In genomic region chr11:72111300-72111699, GRCh38 we compare ENCODE assay signal across 8 cellular contexts. TPM values are rescaled to one million over a fixed set of nuclear protein-coding genes. Genes with fewer than 3 reads are reported as not detected.
DNase-seq lines count a peak whose midpoint lies in the region; ATAC-seq and TF ChIP-seq lines count a peak whose summit lies in the region.

No MANE protein-coding gene starts in this region.

- CTCF ChIA-PET in HEK293 (lab: Yijun Ruan, JAX) = interaction anchor here (0.8 to 1.8 kb wide), 2 partner anchors 147 to 320 kb away, joined by 3 to 6 read pairs; no protein-coding TSS in a partner anchor
- CTCF ChIA-PET in activated CD8-positive, alpha-beta T cell treated with anti-CD3 and anti-CD28 coated beads, Interleukin-2, amount 10 ng/mL, durations not matched to agents 7 days and 5 days (lab: Charles Lee) = interaction anchor here (1.2 to 3.7 kb wide), 6 partner anchors 9 to 323 kb away, joined by 3 to 25 read pairs (median 7); partner anchors contain the start of gene CLPB

- DNase-seq in activated CD8-positive, alpha-beta T cell treated with anti-CD3 and anti-CD28 coated beads, Interleukin-2, amount 10 ng/mL, durations not matched to agents 7 days and 5 days = no peak
- DNase-seq in stimulated activated effector memory CD8-positive, alpha-beta T cell treated with anti-CD3 and anti-CD28 coated beads, Interleukin-12 subunit alpha, Interleukin-12 subunit beta, amount 100 ng/mL, for 72 hours (ENCODE audit: low spot score in 2 of 2) = no peak
- no peak for DNase-seq in epidermal melanocyte (ENCODE audit: insufficient read length, low spot score)
- DNase-seq in C1 segment of cervical spinal cord (lab: John Stamatoyannopoulos, UW) = no peak
- DNase-seq in DMS79 treated with DMSO at 0.1 percent for 48 hours (lab: John Stamatoyannopoulos, UW) = no peak

- H3K9ac ChIP-seq in iPS-15b (ENCODE audit: low read depth, low read length) = peak overlapping the region; percentile 70

- no peaks in the 10 kb centered on the region for H3K4me1 ChIP-seq in HEK293 (ENCODE audit: control insufficient read depth, insufficient read depth, low read length)
- peaks cover 6% of the 10 kb centered on the region for H3K4me1 ChIP-seq in iPS-15b (ENCODE audit: control insufficient read depth, insufficient read depth, low read length)

- H3K9me3 Mint-ChIP-seq in activated CD8-positive, alpha-beta T cell treated with anti-CD3 and anti-CD28 coated beads, Interleukin-2, amount 10 ng/mL, durations not matched to agents 7 days and 5 days (ENCODE audit: insufficient read depth) = no peaks in the 10 kb centered on the region
- H3K9me3 Mint-ChIP-seq in stimulated activated effector memory CD8-positive, alpha-beta T cell treated with anti-CD3 and anti-CD28 coated beads, Interleukin-12 subunit alpha, Interleukin-12 subunit beta, amount 100 ng/mL, for 72 hours = no peaks in the 10 kb centered on the region

- POLR2A ChIA-PET in HEK293 (lab: Yijun Ruan, JAX) = no interaction called here
- POLR2A ChIA-PET in activated CD8-positive, alpha-beta T cell treated with anti-CD3 and anti-CD28 coated beads, Interleukin-2, amount 10 ng/mL, durations not matched to agents 7 days and 5 days (lab: Charles Lee) = interaction anchor here (0.9 to 3.6 kb wide), 5 partner anchors 10 to 183 kb away, joined by 3 to 45 read pairs (median 10); partner anchors contain the start of genes LAMTOR1, RNF121 and XNDC1N

- H3K36me3 ChIP-seq in HEK293 (ENCODE audit: control insufficient read depth in 2 of 2, insufficient read depth in 1 of 2, low read length in 2 of 2) (peaks cover 0 to 24% of the 10 kb centered on the region in 2 experiments; a peak in 1 of 3 replicates), iPS-15b (ENCODE audit: control insufficient read depth, insufficient read depth, low read length) (peaks cover 2% of the 10 kb centered on the region)

- H3K36me3 Mint-ChIP-seq in activated CD8-positive, alpha-beta T cell treated with anti-CD3 and anti-CD28 coated beads, Interleukin-2, amount 10 ng/mL, durations not matched to agents 7 days and 5 days (ENCODE audit: low read depth) = peaks cover 8% of the 10 kb centered on the region
- H3K36me3 Mint-ChIP-seq in stimulated activated effector memory CD8-positive, alpha-beta T cell treated with anti-CD3 and anti-CD28 coated beads, Interleukin-12 subunit alpha, Interleukin-12 subunit beta, amount 100 ng/mL, for 72 hours = peaks cover 14% of the 10 kb centered on the region

- H3K27ac Mint-ChIP-seq in activated CD8-positive, alpha-beta T cell treated with anti-CD3 and anti-CD28 coated beads, Interleukin-2, amount 10 ng/mL, durations not matched to agents 7 days and 5 days = peak overlapping the region; percentile 100
- H3K27ac Mint-ChIP-seq in stimulated activated effector memory CD8-positive, alpha-beta T cell treated with anti-CD3 and anti-CD28 coated beads, Interleukin-12 subunit alpha, Interleukin-12 subunit beta, amount 100 ng/mL, for 72 hours = peak overlapping the region; percentile 98

- H3K4me3 ChIP-seq in HEK293 (ENCODE audit: low read depth, low read length) (peak overlapping the region; percentile 73), iPS-15b (ENCODE audit: low read depth, low read length) (peak overlapping the region; percentile 81)

- no peaks in the 10 kb centered on the region for H3K27me3 ChIP-seq in iPS-15b (ENCODE audit: control insufficient read depth, insufficient read depth, low read length)

- ATAC-seq in activated CD8-positive, alpha-beta T cell treated with anti-CD3 and anti-CD28 coated beads, Interleukin-2, amount 10 ng/mL, durations not matched to agents 7 days and 5 days = no peak
- ATAC-seq in stimulated activated effector memory CD8-positive, alpha-beta T cell treated with anti-CD3 and anti-CD28 coated beads, Interleukin-12 subunit alpha, Interleukin-12 subunit beta, amount 100 ng/mL, for 72 hours = no peak
- ATAC-seq in GM21390 (IDR thresholded peaks at IDR 0.05; ENCODE audit: unreplicated experiment) = no peak

- no peaks in the 10 kb centered on the region for H3K27me3 Mint-ChIP-seq in activated CD8-positive, alpha-beta T cell treated with anti-CD3 and anti-CD28 coated beads, Interleukin-2, amount 10 ng/mL, durations not matched to agents 7 days and 5 days (ENCODE audit: low read depth)

- no peak overlapping the region; the same call in 1 of the 2 replicates for H3K27ac ChIP-seq in HEK293 (ENCODE audit: extremely low read depth, low read depth, low read length)

- H3K9me3 ChIP-seq in HEK293 (ENCODE audit: control insufficient read depth, insufficient read depth, low read depth, low read length) = no peaks in the 10 kb centered on the region
- H3K9me3 ChIP-seq in iPS-15b (ENCODE audit: control insufficient read depth, insufficient read depth, low read length) = no peaks in the 10 kb centered on the region

- H3K4me1 Mint-ChIP-seq in activated CD8-positive, alpha-beta T cell treated with anti-CD3 and anti-CD28 coated beads, Interleukin-2, amount 10 ng/mL, durations not matched to agents 7 days and 5 days (ENCODE audit: low read depth) = peaks cover 20% of the 10 kb centered on the region
- H3K4me1 Mint-ChIP-seq in stimulated activated effector memory CD8-positive, alpha-beta T cell treated with anti-CD3 and anti-CD28 coated beads, Interleukin-12 subunit alpha, Interleukin-12 subunit beta, amount 100 ng/mL, for 72 hours = peaks cover 20% of the 10 kb centered on the region

- H3K4me3 Mint-ChIP-seq in activated CD8-positive, alpha-beta T cell treated with anti-CD3 and anti-CD28 coated beads, Interleukin-2, amount 10 ng/mL, durations not matched to agents 7 days and 5 days = peak overlapping the region; percentile 95
- peak overlapping the region; percentile 85 for H3K4me3 Mint-ChIP-seq in stimulated activated effector memory CD8-positive, alpha-beta T cell treated with anti-CD3 and anti-CD28 coated beads, Interleukin-12 subunit alpha, Interleukin-12 subunit beta, amount 100 ng/mL, for 72 hours

- TF ChIP-seq CTCF in HEK293 (tag by site-specific recombination; IDR thresholded peaks at IDR 0.05) = no peak

TF ChIP-seq in HEK293, 187 proteins besides CTCF, POLR2A, EP300 and RAD21:
- TF ChIP-seq ZBTB8A (tag by site-specific recombination; IDR thresholded peaks at IDR 0.05) = no peak

RNA-seq across cellular contexts. Expression of gene ANAPC15, which starts 1.2 kb away (rescaled TPM):
- 10 to 100 TPM; 62.9 to 69.5 TPM for total RNA-seq in activated CD8-positive, alpha-beta T cell treated with anti-CD3 and anti-CD28 coated beads, Interleukin-2, amount 10 ng/mL, durations not matched to agents 7 days and 5 days

RNA-seq across cellular contexts. Expression of gene TOMT, which starts 5.6 kb away (rescaled TPM):
- total RNA-seq in activated CD8-positive, alpha-beta T cell treated with anti-CD3 and anti-CD28 coated beads, Interleukin-2, amount 10 ng/mL, durations not matched to agents 7 days and 5 days = not detected

RNA-seq across cellular contexts. Expression of gene LAMTOR1, which starts 8.2 kb away (rescaled TPM):
- total RNA-seq in activated CD8-positive, alpha-beta T cell treated with anti-CD3 and anti-CD28 coated beads, Interleukin-2, amount 10 ng/mL, durations not matched to agents 7 days and 5 days = 10 to 100 TPM; 72.7 to 77.0 TPM

RNA-seq across cellular contexts. Expression of gene FOLR3, which starts 24.2 kb away (rescaled TPM):
- not detected for total RNA-seq in activated CD8-positive, alpha-beta T cell treated with anti-CD3 and anti-CD28 coated beads, Interleukin-2, amount 10 ng/mL, durations not matched to agents 7 days and 5 days

RNA-seq across cellular contexts. Expression of gene LRRC51, which starts 30.6 kb away (rescaled TPM):
- total RNA-seq in activated CD8-positive, alpha-beta T cell treated with anti-CD3 and anti-CD28 coated beads, Interleukin-2, amount 10 ng/mL, durations not matched to agents 7 days and 5 days = 1 to 10 TPM; 6.9 to 7.0 TPM
